22 cellular contexts compared by ENCODE assay signal in the genomic region with DNA sequence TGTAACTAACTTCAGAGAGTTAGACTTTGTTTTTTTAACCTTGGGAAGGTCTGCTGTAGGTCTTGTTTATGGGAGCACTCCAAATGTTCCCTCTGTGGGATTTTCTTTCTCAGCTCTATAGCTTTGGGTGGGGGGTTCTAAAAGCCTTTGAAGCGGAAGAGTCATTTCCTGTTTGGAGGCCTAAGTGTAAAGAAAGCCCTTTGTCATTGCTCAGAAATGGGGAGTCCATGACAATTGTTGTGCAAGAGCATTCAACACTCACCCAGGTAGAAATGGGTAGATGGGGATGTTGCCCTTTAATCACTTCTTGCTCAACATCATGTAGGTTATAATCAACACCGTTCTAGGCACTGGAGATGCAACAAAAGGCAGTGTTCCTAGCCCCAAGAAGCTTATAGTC.
"Had no signal": no experiment of that assay in that cellular context is flagged by ENCODE, and none has a peak within 500 bp of the region (broad histone marks: within the 10 kb centered on the region; RNA-seq: fewer than 3 reads in every experiment).

No MANE protein-coding gene starts in this region.

- DNase-seq: activated CD4-positive, alpha-beta memory T cell treated with anti-CD3 and anti-CD28 coated beads, Interleukin-2, amount 10 ng/mL, durations not matched to agents 7 days and 5 days; activated CD8-positive, alpha-beta memory T cell treated with anti-CD3 and anti-CD28 coated beads, Interleukin-2, amount 50 U/mL, for 4 hours; activated gamma-delta T cell treated with Interleukin-2 at 50 U/mL for 16 hours; activated naive CD8-positive, alpha-beta T cell treated with anti-CD3 and anti-CD28 coated beads, Interleukin-2, amount 10 ng/mL, durations not matched to agents 7 days and 5 days; cerebellar nuclear complex; effector CD8-positive, alpha-beta T cell; foreskin keratinocyte; glutamatergic neuron; left lung; nucleus accumbens; posterior cingulate gyrus; stimulated activated CD4-positive, alpha-beta T cell treated with anti-CD3 and anti-CD28 coated beads, Interleukin-2, amount 100 ng/mL, for 48 hours; T-cell; T1000; tibial artery had no signal

- H3K4me3 Mint-ChIP-seq: activated CD4-positive, alpha-beta memory T cell treated with anti-CD3 and anti-CD28 coated beads, Interleukin-2, amount 10 ng/mL, durations not matched to agents 7 days and 5 days; activated naive CD8-positive, alpha-beta T cell treated with anti-CD3 and anti-CD28 coated beads, Interleukin-2, amount 10 ng/mL, durations not matched to agents 7 days and 5 days; brain; natural killer cell treated with Interleukin-12 subunit alpha and Interleukin-12 subunit beta and Interleukin-15 and Interleukin-18, amount 100 ng/mL, for 72 hours; stimulated activated memory B cell treated with anti-CD40 and anti-IgM and Interleukin-4, amounts not matched to agents 10 μg/mL and 1 μg/mL and 100 μg/mL, for 72 hours; T-cell had no signal

- H3K36me3 Mint-ChIP-seq: activated naive CD8-positive, alpha-beta T cell treated with anti-CD3 and anti-CD28 coated beads, Interleukin-2, amount 10 ng/mL, durations not matched to agents 7 days and 5 days; brain; natural killer cell treated with Interleukin-12 subunit alpha and Interleukin-12 subunit beta and Interleukin-15 and Interleukin-18, amount 100 ng/mL, for 72 hours; stimulated activated memory B cell treated with anti-CD40 and anti-IgM and Interleukin-4, amounts not matched to agents 10 μg/mL and 1 μg/mL and 100 μg/mL, for 72 hours; T-cell had no signal

- H3K4me1 ChIP-seq: foreskin keratinocyte, left lung, tibial artery had no signal

- H3K27me3 Mint-ChIP-seq: activated naive CD8-positive, alpha-beta T cell treated with anti-CD3 and anti-CD28 coated beads, Interleukin-2, amount 10 ng/mL, durations not matched to agents 7 days and 5 days; brain; stimulated activated memory B cell treated with anti-CD40 and anti-IgM and Interleukin-4, amounts not matched to agents 10 μg/mL and 1 μg/mL and 100 μg/mL, for 72 hours; T-cell had no signal

- ATAC-seq: foreskin keratinocyte; left lung; stimulated activated memory B cell treated with anti-CD40 and anti-IgM and Interleukin-4, amounts not matched to agents 10 μg/mL and 1 μg/mL and 100 μg/mL, for 72 hours; T-cell had no signal

- H3K4me3 ChIP-seq: left lung, tibial artery had no signal

- H3K4me1 Mint-ChIP-seq: brain had no signal

- FAIRE-seq: endothelial cell of umbilical vein, islet of Langerhans, urothelium cell line had no signal

- H3K27me3 ChIP-seq: left lung had no signal

- H3K9me3 Mint-ChIP-seq: activated CD4-positive, alpha-beta memory T cell treated with anti-CD3 and anti-CD28 coated beads, Interleukin-2, amount 10 ng/mL, durations not matched to agents 7 days and 5 days; activated naive CD8-positive, alpha-beta T cell treated with anti-CD3 and anti-CD28 coated beads, Interleukin-2, amount 10 ng/mL, durations not matched to agents 7 days and 5 days; T-cell had no signal

- H3K36me3 ChIP-seq: left lung, tibial artery had no signal

- H3K27ac Mint-ChIP-seq: activated CD4-positive, alpha-beta memory T cell treated with anti-CD3 and anti-CD28 coated beads, Interleukin-2, amount 10 ng/mL, durations not matched to agents 7 days and 5 days; activated naive CD8-positive, alpha-beta T cell treated with anti-CD3 and anti-CD28 coated beads, Interleukin-2, amount 10 ng/mL, durations not matched to agents 7 days and 5 days; brain; natural killer cell treated with Interleukin-12 subunit alpha and Interleukin-12 subunit beta and Interleukin-15 and Interleukin-18, amount 100 ng/mL, for 72 hours; stimulated activated memory B cell treated with anti-CD40 and anti-IgM and Interleukin-4, amounts not matched to agents 10 μg/mL and 1 μg/mL and 100 μg/mL, for 72 hours; T-cell had no signal

- H3K9me3 ChIP-seq: left lung, tibial artery had no signal

- H3K27ac ChIP-seq: foreskin keratinocyte, left lung, tibial artery, VCaP had no signal
